Comparison of ENCODE assay signal across 2 cellular contexts in genomic region chr9:124514874-124515273, GRCh38.
A peak's percentile ranks its signal among the peaks of the same experiment; 100 is the strongest.
TF ChIP-seq lines count a peak whose summit lies in the region.

No MANE protein-coding gene starts in this region.

TF ChIP-seq in HepG2, 621 proteins besides CTCF, POLR2A, EP300 and RAD21:
- TF ChIP-seq SALL2 (CRISPR knock-in tag; IDR thresholded peaks at IDR 0.05): no peak
- peak; percentile 84 for TF ChIP-seq ZNF629 (CRISPR knock-in tag; conservative IDR thresholded peaks at IDR 0.05)
TF ChIP-seq in HepG2: peak in this region for 1.

TF ChIP-seq in K562, 482 proteins besides CTCF, POLR2A, EP300 and RAD21:
- TF ChIP-seq HDAC2 (IDR thresholded peaks at IDR 0.05) (no peak), ETS1 (conservative IDR thresholded peaks at IDR 0.05; ENCODE audit: control insufficient read depth, low read depth, low read length) (no peak), NFYB (IDR thresholded peaks at IDR 0.05; ENCODE audit: extremely low read depth, insufficient read length) (no peak), POLR3G (IDR thresholded peaks at IDR 0.05; ENCODE audit: extremely low read depth, insufficient read length, insufficient replicate concordance) (no peak), SOX6 (IDR thresholded peaks at IDR 0.05) (no peak), MGA (IDR thresholded peaks at IDR 0.05) (no peak), ARNT (IDR thresholded peaks at IDR 0.05) (no peak), BCOR (IDR thresholded peaks at IDR 0.05) (peak; percentile 57), ZNF644 (tag; IDR thresholded peaks at IDR 0.05; ENCODE audit: low read depth) (no peak), RBM25 (IDR thresholded peaks at IDR 0.05; ENCODE audit: low read depth, low read length, severe bottlenecking) (peak; percentile 82), ZNF75A (CRISPR knock-in tag; IDR thresholded peaks at IDR 0.05) (no peak), KDM5B (IDR thresholded peaks at IDR 0.05; ENCODE audit: insufficient replicate concordance, low read depth, low read length) (no peak), THAP12 (CRISPR knock-in tag; IDR thresholded peaks at IDR 0.05) (no peak), ZKSCAN3 (CRISPR knock-in tag; IDR thresholded peaks at IDR 0.05) (no peak), PHF21A (IDR thresholded peaks at IDR 0.05; ENCODE audit: borderline replicate concordance, low read depth) (no peak), MCM7 (IDR thresholded peaks at IDR 0.05) (no peak), ZNF239 (CRISPR knock-in tag; IDR thresholded peaks at IDR 0.05) (no peak), KDM1A (IDR thresholded peaks at IDR 0.05) (0 out of 4 replicates have a peak, but pooled peaks of 1 of the 2 experiments have one; percentile 14), GMEB1 (CRISPR knock-in tag; IDR thresholded peaks at IDR 0.05) (no peak), ESRRA (IDR thresholded peaks at IDR 0.05; ENCODE audit: borderline replicate concordance, low read depth) (peak; percentile 77; the same call in 1 of the 2 replicates), ZNF695 (CRISPR knock-in tag; IDR thresholded peaks at IDR 0.05) (no peak), NCOR1 (IDR thresholded peaks at IDR 0.05) (no peak), KAT7 (CRISPR knock-in tag; IDR thresholded peaks at IDR 0.05; ENCODE audit: borderline replicate concordance) (no peak), NFIC (IDR thresholded peaks at IDR 0.05) (peak; percentile 18; the same call in 1 of the 2 replicates), NFXL1 (CRISPR knock-in tag; IDR thresholded peaks at IDR 0.05) (no peak), PTBP1 (IDR thresholded peaks at IDR 0.05; ENCODE audit: low read depth, low read length) (no peak)
- TF ChIP-seq, protein P1, sequence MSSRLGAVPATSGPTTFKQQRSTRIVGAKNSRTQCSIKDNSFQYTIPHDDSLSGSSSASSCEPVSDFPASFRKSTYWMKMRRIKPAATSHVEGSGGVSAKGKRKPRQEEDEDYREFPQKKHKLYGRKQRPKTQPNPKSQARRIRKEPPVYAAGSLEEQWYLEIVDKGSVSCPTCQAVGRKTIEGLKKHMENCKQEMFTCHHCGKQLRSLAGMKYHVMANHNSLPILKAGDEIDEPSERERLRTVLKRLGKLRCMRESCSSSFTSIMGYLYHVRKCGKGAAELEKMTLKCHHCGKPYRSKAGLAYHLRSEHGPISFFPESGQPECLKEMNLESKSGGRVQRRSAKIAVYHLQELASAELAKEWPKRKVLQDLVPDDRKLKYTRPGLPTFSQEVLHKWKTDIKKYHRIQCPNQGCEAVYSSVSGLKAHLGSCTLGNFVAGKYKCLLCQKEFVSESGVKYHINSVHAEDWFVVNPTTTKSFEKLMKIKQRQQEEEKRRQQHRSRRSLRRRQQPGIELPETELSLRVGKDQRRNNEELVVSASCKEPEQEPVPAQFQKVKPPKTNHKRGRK (tag; IDR thresholded peaks at IDR 0.05): no peak
- TF ChIP-seq, protein P2, sequence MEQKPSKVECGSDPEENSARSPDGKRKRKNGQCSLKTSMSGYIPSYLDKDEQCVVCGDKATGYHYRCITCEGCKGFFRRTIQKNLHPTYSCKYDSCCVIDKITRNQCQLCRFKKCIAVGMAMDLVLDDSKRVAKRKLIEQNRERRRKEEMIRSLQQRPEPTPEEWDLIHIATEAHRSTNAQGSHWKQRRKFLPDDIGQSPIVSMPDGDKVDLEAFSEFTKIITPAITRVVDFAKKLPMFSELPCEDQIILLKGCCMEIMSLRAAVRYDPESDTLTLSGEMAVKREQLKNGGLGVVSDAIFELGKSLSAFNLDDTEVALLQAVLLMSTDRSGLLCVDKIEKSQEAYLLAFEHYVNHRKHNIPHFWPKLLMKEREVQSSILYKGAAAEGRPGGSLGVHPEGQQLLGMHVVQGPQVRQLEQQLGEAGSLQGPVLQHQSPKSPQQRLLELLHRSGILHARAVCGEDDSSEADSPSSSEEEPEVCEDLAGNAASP (IDR thresholded peaks at IDR 0.05): no peak
- TF ChIP-seq, protein P3, sequence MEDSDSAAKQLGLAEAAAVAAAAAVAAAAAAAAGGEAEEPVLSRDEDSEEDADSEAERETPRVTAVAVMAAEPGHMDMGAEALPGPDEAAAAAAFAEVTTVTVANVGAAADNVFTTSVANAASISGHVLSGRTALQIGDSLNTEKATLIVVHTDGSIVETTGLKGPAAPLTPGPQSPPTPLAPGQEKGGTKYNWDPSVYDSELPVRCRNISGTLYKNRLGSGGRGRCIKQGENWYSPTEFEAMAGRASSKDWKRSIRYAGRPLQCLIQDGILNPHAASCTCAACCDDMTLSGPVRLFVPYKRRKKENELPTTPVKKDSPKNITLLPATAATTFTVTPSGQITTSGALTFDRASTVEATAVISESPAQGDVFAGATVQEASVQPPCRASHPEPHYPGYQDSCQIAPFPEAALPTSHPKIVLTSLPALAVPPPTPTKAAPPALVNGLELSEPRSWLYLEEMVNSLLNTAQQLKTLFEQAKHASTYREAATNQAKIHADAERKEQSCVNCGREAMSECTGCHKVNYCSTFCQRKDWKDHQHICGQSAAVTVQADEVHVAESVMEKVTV (CRISPR knock-in tag; IDR thresholded peaks at IDR 0.05): no peak
